19 cellular contexts compared by ENCODE assay signal in the genomic region with DNA sequence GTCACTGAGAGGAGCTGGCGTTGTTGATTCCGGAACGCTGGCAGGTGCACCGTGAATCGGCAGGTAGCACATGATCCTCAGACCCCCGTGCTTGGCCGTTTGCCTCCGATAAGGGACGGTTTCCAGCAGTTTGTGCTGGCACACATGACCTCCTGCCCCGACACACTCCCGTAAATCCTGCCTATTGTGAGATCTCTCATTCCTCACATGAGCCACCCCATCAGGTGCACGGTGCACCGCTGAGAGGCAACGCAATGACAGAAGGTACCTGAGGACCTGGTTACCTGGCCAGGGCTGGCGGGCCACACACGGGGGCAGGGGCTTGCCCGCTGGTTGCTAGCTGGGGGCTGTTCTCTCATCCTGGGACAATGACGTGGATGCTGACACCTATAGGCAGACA.
"Had no signal": no experiment of that assay in that cellular context is flagged by ENCODE, and none has a peak within 500 bp of the region (broad histone marks: within the 10 kb centered on the region; RNA-seq: fewer than 3 reads in every experiment).

No MANE protein-coding gene starts in this region.

- H3K27me3 ChIP-seq: body of pancreas, left lung, tibial artery, vagina had no signal

- H3K4me3 ChIP-seq: body of pancreas, left lung, skin epidermis, tibial artery, vagina had no signal

- H3K27ac ChIP-seq: body of pancreas, epithelial cell of prostate, left lung, skin epidermis, tibial artery, vagina had no signal

- H3K9me3 ChIP-seq: body of pancreas, left lung, tibial artery, vagina had no signal

- H3K4me1 ChIP-seq: left lung, tibial artery, vagina had no signal

- DNase-seq: activated CD4-positive, alpha-beta T cell treated with anti-CD3 and anti-CD28 coated beads, Interleukin-2, amount 10 ng/mL, durations not matched to agents 7 days and 5 days; activated naive CD8-positive, alpha-beta T cell treated with anti-CD3 and anti-CD28 coated beads for 36 hours; amygdala; central memory CD4-positive, alpha-beta T cell; cortex of kidney; effector memory CD8-positive, alpha-beta T cell; foreskin melanocyte; left lung; naive thymus-derived CD8-positive, alpha-beta T cell; right cardiac atrium; stimulated activated CD4-positive, alpha-beta T cell treated with anti-CD3 and anti-CD28 coated beads, Interleukin-15, amount 100 ng/mL, for 24 hours; stimulated activated CD4-positive, alpha-beta T cell treated with anti-CD3 and anti-CD28 coated beads, Interleukin-4, amount 100 ng/mL, for 1 hour; stimulated activated naive B cell treated with anti-CD40 and anti-IgM and Interleukin-4, amounts not matched to agents 10 μg/mL and 1 μg/mL and 100 μg/mL, for 72 hours; T-helper 2 cell; tibial artery had no signal
